Comparison of ENCODE assay signal across 22 cellular contexts in the genomic region with DNA sequence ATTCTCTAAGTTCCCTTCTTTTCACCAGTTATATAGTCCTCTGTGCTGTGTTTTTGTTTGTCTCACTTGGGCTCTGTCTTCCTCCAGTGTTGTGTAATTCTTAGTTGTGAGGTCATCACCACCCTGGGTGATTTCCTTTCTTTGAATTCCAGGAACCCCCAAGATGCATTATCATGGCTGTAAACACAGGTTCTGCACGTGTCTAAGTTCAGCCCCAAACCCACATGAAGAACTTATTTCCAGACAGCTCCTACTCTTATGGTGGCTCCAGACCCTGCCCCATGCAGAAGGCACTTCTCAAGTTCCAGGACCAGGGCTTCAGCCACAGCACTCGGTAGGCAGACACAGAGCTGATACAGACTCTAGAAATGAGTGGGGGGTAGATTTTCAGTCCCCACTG.
A peak's percentile ranks its signal among the peaks of the same experiment; 100 is the strongest.
DNase-seq lines count a peak whose midpoint lies in the region; ATAC-seq lines count a peak whose summit lies in the region.
"Had no signal": no experiment of that assay in that cellular context is flagged by ENCODE, and none has a peak within 500 bp of the region (broad histone marks: within the 10 kb centered on the region; RNA-seq: fewer than 3 reads in every experiment).

No MANE protein-coding gene starts in this region.

- peaks cover 8 to 18% (median 14%) of the 10 kb centered on the region in 4 donors for H3K4me1 Mint-ChIP-seq in CD4-positive, alpha-beta memory T cell
- H3K4me1 Mint-ChIP-seq in effector memory CD8-positive, alpha-beta T cell (ENCODE audit: low read depth in 2 of 2) = peaks cover 16 to 19% of the 10 kb centered on the region in 2 donors
- H3K4me1 Mint-ChIP-seq: B cell had no signal

- H3K4me3 ChIP-seq in CD4-positive, alpha-beta memory T cell (ENCODE audit: low read length in 2 of 2) = no peak overlapping the region
- no peak overlapping the region for H3K4me3 ChIP-seq in aorta (ENCODE audit: low read length in 2 of 2)
- H3K4me3 ChIP-seq: heart left ventricle, left ventricle myocardium inferior, upper lobe of left lung had no signal

- H3K4me3 Mint-ChIP-seq in CD4-positive, alpha-beta memory T cell = peak overlapping the region in 2 of 8 donors; percentile 8 to 10
- H3K4me3 Mint-ChIP-seq in effector memory CD8-positive, alpha-beta T cell = peak overlapping the region in 1 of 2 donors; percentile 36
- H3K4me3 Mint-ChIP-seq: B cell had no signal

- POLR2A ChIA-PET in CD4-positive, alpha-beta memory T cell (lab: Charles Lee; ENCODE audit: partially characterized antibody) = no interaction called here

- H3K27me3 ChIP-seq in CD4-positive, alpha-beta memory T cell (ENCODE audit: insufficient read depth, low read length) = no peaks in the 10 kb centered on the region
- no peaks in the 10 kb centered on the region for H3K27me3 ChIP-seq in aorta (ENCODE audit: control insufficient read depth in 1 of 2, insufficient read depth in 2 of 2, low read length in 1 of 2)
- H3K27me3 ChIP-seq: brain microvascular endothelial cell, neutrophil, upper lobe of left lung had no signal

- H3K4me1 ChIP-seq in CD4-positive, alpha-beta memory T cell (ENCODE audit: insufficient read depth, low read length) = peaks cover 8% of the 10 kb centered on the region
- no peaks in the 10 kb centered on the region for H3K4me1 ChIP-seq in aorta (ENCODE audit: control insufficient read depth in 1 of 2, insufficient read depth in 2 of 2, low read length in 2 of 2)
- H3K4me1 ChIP-seq: upper lobe of left lung had no signal

- no peaks in the 10 kb centered on the region for H3K9me3 ChIP-seq in CD4-positive, alpha-beta memory T cell (ENCODE audit: control insufficient read depth in 1 of 2, low read length in 2 of 2)
- H3K9me3 ChIP-seq in aorta (ENCODE audit: control insufficient read depth, low read length) = no peaks in the 10 kb centered on the region
- H3K9me3 ChIP-seq: heart left ventricle, left ventricle myocardium inferior, neutrophil, upper lobe of left lung had no signal

- CTCF ChIA-PET in CD4-positive, alpha-beta memory T cell (lab: Charles Lee; ENCODE audit: partially characterized antibody) = no interaction called here

- no peaks in the 10 kb centered on the region for H3K36me3 ChIP-seq in CD4-positive, alpha-beta memory T cell (ENCODE audit: insufficient read depth, low read length)
- no peaks in the 10 kb centered on the region for H3K36me3 ChIP-seq in aorta (ENCODE audit: control insufficient read depth in 1 of 2, insufficient read depth in 2 of 2, low read length in 1 of 2)
- H3K36me3 ChIP-seq: brain microvascular endothelial cell, heart left ventricle, left ventricle myocardium inferior, neutrophil, upper lobe of left lung had no signal

- WGBS in aorta, 2 donors = 56 to 62% methylated on average over 2 of the region's 2 CpGs

- no peaks in the 10 kb centered on the region for H3K36me3 Mint-ChIP-seq in CD4-positive, alpha-beta memory T cell
- peaks cover 3% of the 10 kb centered on the region for H3K36me3 Mint-ChIP-seq in effector memory CD8-positive, alpha-beta T cell (ENCODE audit: insufficient read depth)

- H3K27ac ChIP-seq in CD4-positive, alpha-beta memory T cell (ENCODE audit: low read depth, low read length) = no peak overlapping the region
- H3K27ac ChIP-seq in aorta (ENCODE audit: low read depth in 1 of 2, low read length in 2 of 2) = no peak overlapping the region
- H3K27ac ChIP-seq: brain microvascular endothelial cell, heart left ventricle, left ventricle myocardium inferior, neutrophil, upper lobe of left lung had no signal

- peak overlapping the region in 4 of 7 donors; percentile 3 to 59 (median 10) for H3K27ac Mint-ChIP-seq in CD4-positive, alpha-beta memory T cell
- H3K27ac Mint-ChIP-seq in effector memory CD8-positive, alpha-beta T cell = peak overlapping the region; percentile 4 to 71
- H3K27ac Mint-ChIP-seq: B cell had no signal

- no peak for DNase-seq in activated CD4-positive, CD25-positive, alpha-beta regulatory T cell (lab: John Stamatoyannopoulos, UW)
- peak in 2 of 5 donors; percentile 6 to 27 for DNase-seq in CD4-positive, alpha-beta memory T cell
- DNase-seq in OCI-M1 (lab: John Stamatoyannopoulos, UW) (peak; percentile 2), aorta (no peak), left lobe of liver (ENCODE audit: low spot score) (no peak)
- DNase-seq in effector memory CD8-positive, alpha-beta T cell = peak in 1 of 3 experiments; percentile 2
- DNase-seq: 8988T; activated CD4-positive, alpha-beta T cell treated with anti-CD3 and anti-CD28 coated beads for 4 hours; brain microvascular endothelial cell; cortex of kidney; HCEC 1CT; heart left ventricle; Kasumi-1; left ventricle myocardium inferior; NCI-H1417; NCI-H524 treated with DMSO at 0.1 percent for 48 hours; stimulated activated CD4-positive, alpha-beta T cell treated with anti-CD3 and anti-CD28 coated beads, Interleukin-4, amount 100 ng/mL, for 24 hours; upper lobe of left lung had no signal

- peaks cover 1% of the 10 kb centered on the region in 2 donors for H3K27me3 Mint-ChIP-seq in CD4-positive, alpha-beta memory T cell
- peaks cover 12 to 20% of the 10 kb centered on the region in 2 donors for H3K27me3 Mint-ChIP-seq in effector memory CD8-positive, alpha-beta T cell
- H3K27me3 Mint-ChIP-seq: B cell had no signal

- peak; percentile 48 to 66 for ATAC-seq in activated CD4-positive, CD25-positive, alpha-beta regulatory T cell treated with anti-CD3 and anti-CD28 coated beads, Interleukin-2, amount 50 U/mL, for 24 hours
- peak; percentile 93 for ATAC-seq in effector memory CD8-positive, alpha-beta T cell (replicated peaks)
- ATAC-seq in aorta (ENCODE audit: low FRiP score) = no peak
- no peak for ATAC-seq in HG02973 (IDR thresholded peaks at IDR 0.05; ENCODE audit: unreplicated experiment)
- no peak for ATAC-seq in left lobe of liver
- ATAC-seq: heart left ventricle had no signal

- intact Hi-C loops in CD4-positive, alpha-beta memory T cell (cut with micrococcal nuclease) = no loop called here
- intact Hi-C loops in aorta (cut with DNase I) = no loop called here

- H3K9me3 Mint-ChIP-seq in CD4-positive, alpha-beta memory T cell = no peaks in the 10 kb centered on the region
- H3K9me3 Mint-ChIP-seq in effector memory CD8-positive, alpha-beta T cell = no peaks in the 10 kb centered on the region

Comparison
In these comparisons a context has a peak if more than half of its experiments do, and no peak if none do; other contexts are left out.
1. ATAC-seq: peak in activated CD4-positive, CD25-positive, alpha-beta regulatory T cell treated with anti-CD3 and anti-CD28 coated beads, Interleukin-2, amount 50 U/mL, for 24 hours (2 of 2) and effector memory CD8-positive, alpha-beta T cell (single experiment); none in aorta (single experiment), HG02973 (single experiment) and left lobe of liver (single experiment).